17 cellular contexts compared by ENCODE assay signal in the genomic region with DNA sequence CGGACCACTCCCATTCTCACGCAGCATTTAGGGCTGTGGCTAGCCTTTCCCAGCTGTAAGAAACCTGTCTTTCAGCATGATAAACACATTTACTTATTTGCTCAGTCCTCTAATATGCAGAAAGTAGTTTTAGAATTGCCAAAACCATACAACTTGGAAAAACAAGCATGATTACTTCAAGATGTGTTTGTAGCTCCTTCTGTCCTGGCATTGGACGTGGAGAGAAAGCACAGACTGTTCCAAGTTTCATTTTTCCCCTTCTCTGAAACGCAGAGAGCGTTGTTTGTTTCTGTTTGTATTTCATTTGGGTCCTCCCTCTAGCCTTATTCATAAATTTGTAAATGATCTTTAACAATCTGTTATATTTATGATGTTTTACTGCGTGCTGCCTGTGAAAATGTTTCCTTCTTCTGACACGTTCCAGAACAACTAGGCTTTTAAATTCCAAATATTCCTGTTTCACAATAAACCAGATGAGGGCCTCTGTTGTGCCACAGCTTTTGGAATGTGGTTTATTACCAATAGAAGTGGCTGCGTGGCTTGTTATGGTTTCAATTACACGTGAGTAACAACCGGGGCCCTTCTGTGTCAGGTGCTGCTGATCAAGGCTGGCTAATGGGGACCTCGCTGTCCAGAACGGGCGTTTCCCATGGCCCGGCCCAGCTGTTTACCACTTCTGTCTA. TPM values are rescaled to one million over a fixed set of nuclear protein-coding genes. Genes with fewer than 3 reads are reported as not detected.
DNase-seq lines count a peak whose midpoint lies in the region; ATAC-seq and TF ChIP-seq lines count a peak whose summit lies in the region.
"Had no signal": no experiment of that assay in that cellular context is flagged by ENCODE, and none has a peak within 500 bp of the region (broad histone marks: within the 10 kb centered on the region; RNA-seq: fewer than 3 reads in every experiment).

No MANE protein-coding gene starts in this region.

- H3K9ac ChIP-seq in adipocyte (ENCODE audit: low read length): peak overlapping the region; percentile 72
- peak overlapping the region in 3 of 5 donors; percentile 22 to 28 (median 26) for H3K9ac ChIP-seq in subcutaneous abdominal adipose tissue (ENCODE audit: low read length in 5 of 5)

- H3K9me3 ChIP-seq in adipocyte (ENCODE audit: control insufficient read depth, low read length) (no peaks in the 10 kb centered on the region), subcutaneous abdominal adipose tissue (ENCODE audit: control insufficient read depth in 5 of 5, low read length in 5 of 5) (peaks cover 0 to 3% (median 0%) of the 10 kb centered on the region in 5 donors), BE2C (no peaks in the 10 kb centered on the region)

- peak overlapping the region; percentile 1 for H3K27ac ChIP-seq in subcutaneous abdominal adipose tissue (ENCODE audit: low read depth, low read length)

- H3K4me1 ChIP-seq in adipocyte (ENCODE audit: control insufficient read depth, insufficient read depth, low read length): peaks cover 6% of the 10 kb centered on the region
- H3K4me1 ChIP-seq in subcutaneous abdominal adipose tissue (ENCODE audit: control insufficient read depth in 5 of 5, insufficient read depth in 5 of 5, low read length in 5 of 5): peaks cover 0 to 18% (median 6%) of the 10 kb centered on the region in 5 donors
- no peaks in the 10 kb centered on the region for H3K4me1 ChIP-seq in BE2C
- H3K4me1 ChIP-seq: Caco-2 had no signal

- H3K36me3 ChIP-seq in adipocyte (ENCODE audit: control insufficient read depth, insufficient read depth, low read length, severe bottlenecking): no peaks in the 10 kb centered on the region
- H3K36me3 ChIP-seq in subcutaneous abdominal adipose tissue (ENCODE audit: control insufficient read depth in 5 of 5, insufficient read depth in 5 of 5, low read length in 5 of 5): no peaks in the 10 kb centered on the region
- H3K36me3 ChIP-seq in BE2C: 0 out of 2 replicates have a peak, but pooled peaks cover 4% of the 10 kb centered on the region

- H3K4me3 ChIP-seq in adipocyte (ENCODE audit: low read length): peak overlapping the region; percentile 74
- H3K4me3 ChIP-seq in subcutaneous abdominal adipose tissue (ENCODE audit: low read depth in 1 of 5, low read length in 5 of 5): peak overlapping the region; percentile 23 to 46 (median 35)
- no peak overlapping the region for H3K4me3 ChIP-seq in BE2C (ENCODE audit: low read depth, low read length)

- no peak for TF ChIP-seq CTCF in BE2C (IDR thresholded peaks at IDR 0.05; ENCODE audit: low read depth, low read length)

- peaks cover 8% of the 10 kb centered on the region for H3K27me3 ChIP-seq in adipocyte (replicated peaks; ENCODE audit: control insufficient read depth, insufficient read depth, low read length)
- H3K27me3 ChIP-seq in subcutaneous abdominal adipose tissue (ENCODE audit: control insufficient read depth in 5 of 5, insufficient read depth in 4 of 5, low read length in 5 of 5): peaks cover 0 to 7% (median 0%) of the 10 kb centered on the region in 5 donors
- no peaks in the 10 kb centered on the region for H3K27me3 ChIP-seq in BE2C

- peak; percentile 85 for DNase-seq in GM03348 (ENCODE audit: low spot score)
- DNase-seq in adipocyte (ENCODE audit: low read depth): peak; percentile 93
- peak; percentile 32 for DNase-seq in islet precursor cell
- no peak for DNase-seq in BE2C
- no peak for DNase-seq in mucosa of gallbladder (ENCODE audit: low spot score)
- DNase-seq in stimulated activated CD4-positive, alpha-beta T cell treated with anti-CD3 and anti-CD28 coated beads, Interleukin-4, amount 100 ng/mL, for 1 hour: no peak
- DNase-seq: activated CD4-positive, alpha-beta T cell treated with anti-CD3 and anti-CD28 coated beads for 36 hours; activated T-cell treated with anti-CD3 and anti-CD28 coated beads, Interleukin-2, amount 50 U/mL, for 48 hours; Caco-2; dermis blood vessel endothelial cell; NCI-H510A treated with DMSO at 0.1 percent for 48 hours; stimulated activated naive CD4-positive, alpha-beta T cell treated with Interleukin-2 at 50 U/mL for 16 hours; T-helper 17 cell had no signal

- ATAC-seq in HG02678 (IDR thresholded peaks at IDR 0.05; ENCODE audit: unreplicated experiment): no peak
- ATAC-seq: activated CD4-positive, alpha-beta T cell treated with anti-CD3 and anti-CD28 coated beads for 36 hours; T-helper 17 cell had no signal

RNA-seq across cellular contexts. Expression of a gene that starts 26.1 kb away (rescaled TPM):
- 2.4 TPM for polyA plus RNA-seq in BE2C (2012; ENCODE audit: insufficient read depth, insufficient read length, low read depth)
- 15.4 TPM for total RNA-seq in mucosa of gallbladder
- total RNA-seq: activated CD4-positive, alpha-beta T cell treated with anti-CD3 and anti-CD28 coated beads for 36 hours; dermis blood vessel endothelial cell; pulmonary artery endothelial cell had no signal
- polyA plus RNA-seq: IgD-negative memory B cell had no signal

RNA-seq across cellular contexts. Expression of a gene that starts 34.8 kb away (rescaled TPM):
- polyA plus RNA-seq in BE2C (2012; ENCODE audit: insufficient read depth, insufficient read length, low read depth): 58.0 TPM
- 12.8 TPM for total RNA-seq in mucosa of gallbladder

Comparison
In these comparisons a context has a peak if more than half of its experiments do, and no peak if none do; other contexts are left out.
1. DNase-seq: peak in GM03348 (single experiment), adipocyte (single experiment) and islet precursor cell (single experiment); none in BE2C (single experiment), mucosa of gallbladder (single experiment) and stimulated activated CD4-positive, alpha-beta T cell treated with anti-CD3 and anti-CD28 coated beads, Interleukin-4, amount 100 ng/mL, for 1 hour (single experiment).